In the genomic region with DNA sequence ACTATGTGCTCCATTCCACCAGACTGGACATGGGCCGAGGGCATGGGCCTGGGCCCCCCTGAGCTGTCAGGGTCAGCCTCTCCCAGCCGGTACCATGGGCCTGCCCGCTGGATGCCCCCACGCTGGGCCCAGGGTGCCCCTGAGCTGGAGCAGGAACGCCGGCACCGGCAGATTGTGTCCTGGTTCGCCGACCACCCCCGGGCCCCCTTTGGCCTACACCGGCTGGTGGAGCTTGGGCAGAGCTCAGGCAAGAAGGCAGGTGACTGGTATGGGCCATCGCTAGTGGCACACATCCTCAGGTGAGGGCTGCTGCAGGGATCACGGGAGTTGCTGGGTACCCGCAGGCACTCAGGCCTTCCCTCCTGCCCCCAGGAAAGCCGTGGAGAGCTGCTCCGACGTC, we compare ENCODE assay signal across 18 cellular contexts. TPM values are rescaled to one million over a fixed set of nuclear protein-coding genes. Genes with fewer than 3 reads are reported as not detected.
"Had no signal": no experiment of that assay in that cellular context is flagged by ENCODE, and none has a peak within 500 bp of the region (broad histone marks: within the 10 kb centered on the region; RNA-seq: fewer than 3 reads in every experiment).

No MANE protein-coding gene starts in this region.

- H3K27ac Mint-ChIP-seq: activated CD4-positive, alpha-beta T cell treated with anti-CD3 and anti-CD28 coated beads, Interleukin-2, amount 10 ng/mL, durations not matched to agents 7 days and 5 days; activated T-helper 17 cell treated with anti-CD3 and anti-CD28 coated beads, Interleukin-2, amount 50 U/mL, for 72 hours had no signal

- H3K4me3 Mint-ChIP-seq: activated CD4-positive, alpha-beta T cell treated with anti-CD3 and anti-CD28 coated beads, Interleukin-2, amount 10 ng/mL, durations not matched to agents 7 days and 5 days; activated naive CD4-positive, alpha-beta T cell treated with anti-CD3 and anti-CD28 coated beads, Interleukin-2, amount 10 ng/mL, durations not matched to agents 7 days and 5 days; activated T-helper 17 cell treated with anti-CD3 and anti-CD28 coated beads, Interleukin-2, amount 50 U/mL, for 72 hours had no signal

- DNase-seq: activated CD4-positive, alpha-beta T cell treated with anti-CD3 and anti-CD28 coated beads, Interleukin-2, amount 10 ng/mL, durations not matched to agents 7 days and 5 days; activated CD4-positive, CD25-positive, alpha-beta regulatory T cell; activated CD8-positive, alpha-beta memory T cell treated with anti-CD3 and anti-CD28 coated beads for 24 hours; activated naive CD4-positive, alpha-beta T cell treated with anti-CD3 and anti-CD28 coated beads, Interleukin-2, amount 10 ng/mL, durations not matched to agents 7 days and 5 days; effector CD4-positive, alpha-beta T cell; heart left ventricle; mammary epithelial cell; naive thymus-derived CD8-positive, alpha-beta T cell; small intestine; T-helper 2 cell; thyroid gland had no signal

- H3K4me1 Mint-ChIP-seq: activated T-helper 17 cell treated with anti-CD3 and anti-CD28 coated beads, Interleukin-2, amount 50 U/mL, for 72 hours had no signal

- H3K27me3 ChIP-seq: cardiac muscle cell, heart left ventricle, right atrium auricular region, thyroid gland had no signal

- H3K9me3 ChIP-seq: heart left ventricle, right atrium auricular region, thyroid gland had no signal

- H3K27ac ChIP-seq: cardiac muscle cell, coronary artery, heart left ventricle, right atrium auricular region, thyroid gland had no signal

- H3K27me3 Mint-ChIP-seq: activated CD4-positive, alpha-beta T cell treated with anti-CD3 and anti-CD28 coated beads, Interleukin-2, amount 10 ng/mL, durations not matched to agents 7 days and 5 days; activated T-helper 17 cell treated with anti-CD3 and anti-CD28 coated beads, Interleukin-2, amount 50 U/mL, for 72 hours; naive thymus-derived CD8-positive, alpha-beta T cell had no signal

- H3K9me3 Mint-ChIP-seq: activated CD4-positive, alpha-beta T cell treated with anti-CD3 and anti-CD28 coated beads, Interleukin-2, amount 10 ng/mL, durations not matched to agents 7 days and 5 days; activated naive CD4-positive, alpha-beta T cell treated with anti-CD3 and anti-CD28 coated beads, Interleukin-2, amount 10 ng/mL, durations not matched to agents 7 days and 5 days; activated T-helper 17 cell treated with anti-CD3 and anti-CD28 coated beads, Interleukin-2, amount 50 U/mL, for 72 hours had no signal

- ATAC-seq: activated T-helper 17 cell treated with anti-CD3 and anti-CD28 coated beads, Interleukin-2, amount 50 U/mL, for 72 hours; heart left ventricle; left lobe of liver; naive thymus-derived CD8-positive, alpha-beta T cell had no signal

- H3K4me3 ChIP-seq: cardiac muscle cell, coronary artery, heart left ventricle, right atrium auricular region, thyroid gland had no signal

RNA-seq across cellular contexts. Expression of gene S1PR5, which starts 29.6 kb away (rescaled TPM):
- total RNA-seq: activated CD4-positive, alpha-beta T cell treated with anti-CD3 and anti-CD28 coated beads, Interleukin-2, amount 10 ng/mL, durations not matched to agents 7 days and 5 days; fibroblast of lung; posterior vena cava had no signal

RNA-seq across cellular contexts. Expression of gene AP1M2, which starts 40.3 kb away (rescaled TPM):
- total RNA-seq: activated CD4-positive, alpha-beta T cell treated with anti-CD3 and anti-CD28 coated beads, Interleukin-2, amount 10 ng/mL, durations not matched to agents 7 days and 5 days; activated T-helper 17 cell treated with anti-CD3 and anti-CD28 coated beads, Interleukin-2, amount 50 U/mL, for 72 hours; naive thymus-derived CD8-positive, alpha-beta T cell; posterior vena cava had no signal
